ENCODE assay signal across 1 cellular context in genomic region chr19:13850910-13851753, GRCh38.
TF ChIP-seq lines count a peak whose summit lies in the region.

No MANE protein-coding gene starts in this region.

TF ChIP-seq in K562, 482 proteins besides CTCF, POLR2A, EP300 and RAD21 (continues in another document):
- TF ChIP-seq JUND (IDR thresholded peaks at IDR 0.05; ENCODE audit: borderline replicate concordance, low read depth, low read length) (peak; percentile 99), JUND (tag; IDR thresholded peaks at IDR 0.05; ENCODE audit: borderline replicate concordance, low read depth, low read length) (peak; percentile 95; the same call in 2 of the 3 replicates), SFPQ (IDR thresholded peaks at IDR 0.05; ENCODE audit: low read depth, low read length) (no peak), ZNF584 (CRISPR knock-in tag; IDR thresholded peaks at IDR 0.05; ENCODE audit: low read depth) (0 out of 2 replicates have a peak, but pooled peaks have one; percentile 51), ARNT (IDR thresholded peaks at IDR 0.05) (no peak), MAFK (IDR thresholded peaks at IDR 0.05; ENCODE audit: low read length) (no peak), GTF3C2 (IDR thresholded peaks at IDR 0.05; ENCODE audit: borderline replicate concordance, extremely low read depth, insufficient read length) (no peak), TRIM28 (IDR thresholded peaks at IDR 0.05) (peak; percentile 47; the same call in 1 of the 2 replicates), PATZ1 (CRISPR knock-in tag; IDR thresholded peaks at IDR 0.05; ENCODE audit: borderline replicate concordance) (no peak), ETV5 (CRISPR knock-in tag; IDR thresholded peaks at IDR 0.05; ENCODE audit: low read depth) (no peak), GABPB1 (CRISPR knock-in tag; IDR thresholded peaks at IDR 0.05) (no peak), CEBPG (CRISPR knock-in tag; IDR thresholded peaks at IDR 0.05) (peak; percentile 28; the same call in 1 of the 2 replicates), CEBPG (tag; conservative IDR thresholded peaks at IDR 0.05 in 1 of 2, IDR thresholded peaks at IDR 0.05 in 1 of 2) (no peak), ETV1 (tag; conservative IDR thresholded peaks at IDR 0.05; ENCODE audit: low read depth) (no peak), ZNF217 (CRISPR knock-in tag; IDR thresholded peaks at IDR 0.05) (no peak), KDM1A (IDR thresholded peaks at IDR 0.05) (no peak), NONO (IDR thresholded peaks at IDR 0.05; ENCODE audit: low read depth in 2 of 2, low read length in 1 of 2) (no peak), ZEB2 (IDR thresholded peaks at IDR 0.05) (0 out of 2 replicates have a peak, but pooled peaks have one; percentile 40), WHSC1 (IDR thresholded peaks at IDR 0.05; ENCODE audit: low read length) (no peak), ETS2 (tag; IDR thresholded peaks at IDR 0.05; ENCODE audit: borderline replicate concordance, poor library complexity, severe bottlenecking) (no peak), ID3 (CRISPR knock-in tag; IDR thresholded peaks at IDR 0.05) (no peak), ID3 (tag; IDR thresholded peaks at IDR 0.05) (0 out of 2 replicates have a peak, but pooled peaks have one; percentile 17), SMAD3 (CRISPR knock-in tag; conservative IDR thresholded peaks at IDR 0.05) (no peak), RB1 (IDR thresholded peaks at IDR 0.05; ENCODE audit: low read depth) (no peak; the same call in 1 of the 2 replicates), ZBTB7A (IDR thresholded peaks at IDR 0.05; ENCODE audit: borderline replicate concordance, control insufficient read depth, low read depth, low read length) (peak; percentile 99), CBX5 (IDR thresholded peaks at IDR 0.05; ENCODE audit: borderline replicate concordance, low read depth) (no peak), ZNF324 (CRISPR knock-in tag; IDR thresholded peaks at IDR 0.05) (no peak), FOXJ3 (CRISPR knock-in tag; IDR thresholded peaks at IDR 0.05) (no peak), ZNF511 (CRISPR knock-in tag; IDR thresholded peaks at IDR 0.05) (peak; percentile 43; the same call in 1 of the 2 replicates), PHB2 (IDR thresholded peaks at IDR 0.05; ENCODE audit: low read depth) (no peak), ZBTB33 (CRISPR knock-in tag; IDR thresholded peaks at IDR 0.05) (no peak), FOXA3 (CRISPR knock-in tag; conservative IDR thresholded peaks at IDR 0.05 in 1 of 2, IDR thresholded peaks at IDR 0.05 in 1 of 2) (peak in 1 of 2 experiments; percentile 79; a peak in 1 of 4 replicates), ZBTB9 (CRISPR knock-in tag; IDR thresholded peaks at IDR 0.05) (0 out of 2 replicates have a peak, but pooled peaks have one; percentile 9), NCOA1 (IDR thresholded peaks at IDR 0.05; ENCODE audit: low read depth) (peak; percentile 5; the same call in 1 of the 2 replicates), USF1 (CRISPR knock-in tag; IDR thresholded peaks at IDR 0.05) (peak; percentile 63), XRCC3 (IDR thresholded peaks at IDR 0.05) (no peak), HMG20A (CRISPR knock-in tag; conservative IDR thresholded peaks at IDR 0.05) (0 out of 2 replicates have a peak, but pooled peaks have one; percentile 42), SMARCA4 (IDR thresholded peaks at IDR 0.05) (peak; percentile 88), ZNF583 (CRISPR knock-in tag; IDR thresholded peaks at IDR 0.05) (0 out of 2 replicates have a peak, but pooled peaks have one; percentile 9), EGR1 (conservative IDR thresholded peaks at IDR 0.05) (no peak; the same call in 1 of the 2 replicates), TFAP4 (CRISPR knock-in tag; IDR thresholded peaks at IDR 0.05; ENCODE audit: borderline replicate concordance) (peak; percentile 58; the same call in 1 of the 2 replicates), FOS (IDR thresholded peaks at IDR 0.05; ENCODE audit: extremely low read depth, insufficient read length) (peak; percentile 83), JUN (IDR thresholded peaks at IDR 0.05; ENCODE audit: borderline replicate concordance, low read depth, low read length) (peak; percentile 98), JUN (CRISPR knock-in tag; IDR thresholded peaks at IDR 0.05; ENCODE audit: borderline replicate concordance) (peak; percentile 92), ZBTB49 (CRISPR knock-in tag; IDR thresholded peaks at IDR 0.05; ENCODE audit: borderline replicate concordance) (no peak), PHF20 (IDR thresholded peaks at IDR 0.05; ENCODE audit: partially characterized antibody) (peak; percentile 7), TCF3 (CRISPR knock-in tag; IDR thresholded peaks at IDR 0.05) (no peak; the same call in 1 of the 2 replicates), E2F5 (CRISPR knock-in tag; IDR thresholded peaks at IDR 0.05) (no peak), ATF7 (IDR thresholded peaks at IDR 0.05) (peak; percentile 48), SETDB1 (IDR thresholded peaks at IDR 0.05; ENCODE audit: low read length) (no peak)
